17 cellular contexts compared by ENCODE assay signal in the genomic region with DNA sequence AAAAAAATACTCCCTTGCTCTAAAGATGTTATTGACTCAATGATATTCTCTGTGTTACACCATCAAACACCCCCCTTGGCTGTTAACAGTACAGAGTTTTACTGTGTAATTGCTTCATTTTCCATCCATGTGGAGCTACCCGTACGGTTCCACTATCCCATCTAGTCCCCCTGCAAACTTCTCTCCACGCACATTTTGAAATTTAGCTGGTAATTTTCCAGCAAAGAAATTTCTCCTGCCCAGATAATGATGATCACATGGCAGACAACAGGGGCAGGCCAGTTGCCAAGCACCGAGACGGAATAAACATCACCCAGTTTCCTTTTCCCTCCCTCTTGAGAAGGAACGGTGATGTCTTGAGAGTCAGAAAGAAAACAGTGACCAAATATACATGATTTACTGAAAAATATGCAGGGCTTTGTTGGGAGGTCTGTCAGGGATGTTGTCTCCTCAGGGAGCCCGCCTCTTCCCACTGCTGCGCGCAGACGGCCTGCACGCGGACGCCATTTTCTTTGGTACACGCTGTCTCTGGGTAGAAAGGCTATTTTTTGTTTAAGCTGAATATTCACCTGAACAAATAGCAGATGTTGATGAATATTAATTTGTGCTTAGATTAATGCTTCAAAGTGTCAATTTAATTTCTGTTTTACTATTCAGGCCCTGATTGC.
DNase-seq lines count a peak whose midpoint lies in the region; ATAC-seq, FAIRE-seq and TF ChIP-seq lines count a peak whose summit lies in the region.
"Had no signal": no experiment of that assay in that cellular context is flagged by ENCODE, and none has a peak within 500 bp of the region (broad histone marks: within the 10 kb centered on the region; RNA-seq: fewer than 3 reads in every experiment).

No MANE protein-coding gene starts in this region.

- H3K9ac ChIP-seq in mesenchymal stem cell (ENCODE audit: low read length) (peak overlapping the region; percentile 87), HepG2 (ENCODE audit: insufficient read depth, low read depth, low read length) (no peak overlapping the region)
- H3K9ac ChIP-seq: KMS-11 had no signal

- no peak overlapping the region for H2BK12ac ChIP-seq in mesenchymal stem cell (ENCODE audit: low read length in 2 of 2)

- H3K18ac ChIP-seq in mesenchymal stem cell (ENCODE audit: low read depth in 1 of 2, low read length in 2 of 2), result no peak overlapping the region

- H3K79me2 ChIP-seq in HepG2 (ENCODE audit: insufficient read depth, low read length), result no peaks in the 10 kb centered on the region

- H3K23ac ChIP-seq in mesenchymal stem cell (ENCODE audit: low read length in 2 of 2), result no peak overlapping the region

- H4K8ac ChIP-seq in mesenchymal stem cell (ENCODE audit: low read length), result no peak overlapping the region

- TF ChIP-seq CTCF in choroid plexus epithelial cell (conservative IDR thresholded peaks at IDR 0.05; ENCODE audit: low read depth, low read length) (no peak), upper lobe of right lung (IDR thresholded peaks at IDR 0.05) (no peak), D721Med (IDR thresholded peaks at IDR 0.05; ENCODE audit: insufficient read depth, missing control alignments) (no peak), HepG2 (CRISPR knock-in tag; IDR thresholded peaks at IDR 0.05) (no peak)

- no peaks in the 10 kb centered on the region for H3K4me1 ChIP-seq in mesenchymal stem cell (ENCODE audit: control insufficient read depth, insufficient read depth, low read depth, low read length)
- no peaks in the 10 kb centered on the region for H3K4me1 ChIP-seq in upper lobe of right lung
- H3K4me1 ChIP-seq in HepG2 (ENCODE audit: insufficient read depth, low read length), result peaks cover 13% of the 10 kb centered on the region; the same call in 1 of the 2 replicates
- H3K4me1 ChIP-seq: right lobe of liver had no signal

- H3K14ac ChIP-seq in mesenchymal stem cell (ENCODE audit: low read length in 2 of 2), result no peak overlapping the region

- ATAC-seq in upper lobe of right lung (no peak), HepG2 (no peak)
- ATAC-seq: naive thymus-derived CD4-positive, alpha-beta T cell; right lobe of liver had no signal

- FAIRE-seq in D721Med (lab: Jason Lieb, UNC) (no peak), HepG2 (lab: Jason Lieb, UNC) (no peak)
- FAIRE-seq: colon had no signal

- BruUV-seq in HepG2 (replicated peaks; lab: Mats Ljungman, UMichigan), result no TSS peak

- DNase-seq in DMS 273 (lab: John Stamatoyannopoulos, UW; ENCODE audit: unreplicated experiment), result peak; percentile 52
- DNase-seq in DMS 273 treated with DMSO at 0.1 percent for 48 hours (lab: John Stamatoyannopoulos, UW), result no peak
- DNase-seq in choroid plexus epithelial cell (ENCODE audit: low read depth), result peak; percentile 57
- peak; percentile 61 for DNase-seq in mesenchymal stem cell
- no peak for DNase-seq in upper lobe of right lung
- no peak for DNase-seq in D721Med (ENCODE audit: insufficient read length, low spot score)
- DNase-seq in HepG2 (ENCODE audit: low spot score), result no peak
- DNase-seq in germinal center (ENCODE audit: low spot score), result no peak
- DNase-seq: activated naive CD4-positive, alpha-beta T cell treated with anti-CD3 and anti-CD28 coated beads, Interleukin-2, amount 50 U/mL, for 16 hours; immature natural killer cell; naive thymus-derived CD4-positive, alpha-beta T cell; NCI-H146; right lobe of liver; SHP77 had no signal

- no peak overlapping the region for H2BK15ac ChIP-seq in mesenchymal stem cell (ENCODE audit: low read depth, poor library complexity, severe bottlenecking)

- no peak overlapping the region for H2AK5ac ChIP-seq in mesenchymal stem cell (ENCODE audit: low read length, severe bottlenecking)

- 90% methylated on average over 11 of the region's 14 CpGs for WGBS in mesenchymal stem cell
- WGBS in HepG2 (ENCODE audit: low lambda C conversion rate), result 63% methylated on average over 14 of the region's 14 CpGs

- in situ Hi-C loops in HepG2 (cut with HindIII; ENCODE audit: extremely low pct_ligation_motif_present, low pct_unique_long_range_greater_than_20kb), result loop anchor here (25.0 kb wide), 1 partner anchor 526 kb away; no protein-coding TSS in a partner anchor

- CTCF ChIA-PET in HepG2 (lab: Yijun Ruan, JAX; ENCODE audit: low intra/inter-chr PET ratio, low total read pairs), result no interaction called here

- TF ChIP-seq EP300 in HepG2 (IDR thresholded peaks at IDR 0.05; ENCODE audit: low read depth in 2 of 2, low read length in 2 of 2), result no peak
- TF ChIP-seq EP300 in HepG2 (CRISPR knock-in tag; IDR thresholded peaks at IDR 0.05; ENCODE audit: borderline replicate concordance), result no peak

- no peaks in the 10 kb centered on the region for H3K36me3 ChIP-seq in mesenchymal stem cell (ENCODE audit: control insufficient read depth in 1 of 2, insufficient read depth in 2 of 2, low read depth in 1 of 2, low read length in 2 of 2)
- no peaks in the 10 kb centered on the region for H3K36me3 ChIP-seq in upper lobe of right lung
- no peaks in the 10 kb centered on the region for H3K36me3 ChIP-seq in HepG2 (replicated peaks in 1 of 2; ENCODE audit: control insufficient read depth in 1 of 2, insufficient read depth in 2 of 2, low read length in 2 of 2)
- H3K36me3 ChIP-seq: right lobe of liver had no signal

- H3K27me3 ChIP-seq in mesenchymal stem cell (ENCODE audit: control insufficient read depth in 1 of 2, insufficient read depth in 1 of 2, low read length in 2 of 2) (no peaks in the 10 kb centered on the region), upper lobe of right lung (no peaks in the 10 kb centered on the region), HepG2 (ENCODE audit: control insufficient read depth in 1 of 2, insufficient read depth in 2 of 2, low read length in 2 of 2) (no peaks in the 10 kb centered on the region)
- H3K27me3 ChIP-seq: right lobe of liver had no signal

- H2AFZ ChIP-seq in mesenchymal stem cell (ENCODE audit: low read depth, low read length) (no peak overlapping the region), HepG2 (ENCODE audit: low read length) (no peak overlapping the region)

- no peak overlapping the region for H3K4ac ChIP-seq in mesenchymal stem cell (ENCODE audit: low read depth in 1 of 2, low read length in 2 of 2)

- intact Hi-C loops in upper lobe of right lung (cut with DNase I) (no loop called here), HepG2 (cut with micrococcal nuclease; ENCODE audit: unreplicated experiment) (no loop called here)

- no peaks in the 10 kb centered on the region for H4K20me1 ChIP-seq in HepG2 (ENCODE audit: insufficient read depth, low read length)

- POLR2A ChIA-PET in HepG2 (lab: Yijun Ruan, JAX), result no interaction called here

- no peak for TF ChIP-seq RAD21 in HepG2 (CRISPR knock-in tag; IDR thresholded peaks at IDR 0.05)

- no peak overlapping the region for H2BK5ac ChIP-seq in mesenchymal stem cell (ENCODE audit: low read depth, low read length, poor library complexity, severe bottlenecking)

- H3K4me2 ChIP-seq in mesenchymal stem cell (ENCODE audit: low read length, poor library complexity, severe bottlenecking), result no peak overlapping the region
- H3K4me2 ChIP-seq in HepG2 (ENCODE audit: low read depth, low read length), result no peak overlapping the region
- H3K4me2 ChIP-seq: KMS-11 had no signal

- no peak for TF ChIP-seq POLR2A in HepG2 (IDR thresholded peaks at IDR 0.05; ENCODE audit: insufficient read depth in 1 of 2, low read depth in 2 of 2, low read length in 2 of 2)

- H3K79me1 ChIP-seq in mesenchymal stem cell (replicated peaks; ENCODE audit: low read length, poor library complexity, severe bottlenecking), result no peaks in the 10 kb centered on the region

- no peak overlapping the region for H2BK120ac ChIP-seq in mesenchymal stem cell (ENCODE audit: low read depth, low read length)

- H3K4me3 ChIP-seq in choroid plexus epithelial cell (ENCODE audit: low read depth, low read length), result no peak overlapping the region
- H3K4me3 ChIP-seq in mesenchymal stem cell (ENCODE audit: insufficient read depth in 1 of 2, low read depth in 1 of 2, low read length in 2 of 2), result peak overlapping the region in 1 of 2 experiments; percentile 69
- H3K4me3 ChIP-seq in upper lobe of right lung, result no peak overlapping the region
- H3K4me3 ChIP-seq in HepG2 (replicated peaks in 1 of 3; ENCODE audit: insufficient read depth in 1 of 3, low read depth in 2 of 3, low read length in 3 of 3), result no peak overlapping the region
- H3K4me3 ChIP-seq: right lobe of liver had no signal

- no peaks in the 10 kb centered on the region for H3K9me3 ChIP-seq in mesenchymal stem cell (ENCODE audit: control insufficient read depth, low read length)
- H3K9me3 ChIP-seq in upper lobe of right lung, result no peaks in the 10 kb centered on the region
- no peaks in the 10 kb centered on the region for H3K9me3 ChIP-seq in HepG2 (ENCODE audit: low read length)
- H3K9me3 ChIP-seq: right lobe of liver had no signal

- H3K27ac ChIP-seq in mesenchymal stem cell (ENCODE audit: low read length, poor library complexity, severe bottlenecking) (no peak overlapping the region), upper lobe of right lung (peak overlapping the region; percentile 30), HepG2 (ENCODE audit: extremely low read length, insufficient read depth, low read length) (no peak overlapping the region)
- H3K27ac ChIP-seq: 22Rv1, KMS-11, right lobe of liver had no signal

- H4K91ac ChIP-seq in mesenchymal stem cell (ENCODE audit: low read length), result no peak overlapping the region

TF ChIP-seq in HepG2, 621 proteins besides CTCF, POLR2A, EP300 and RAD21 (continues in another document):
- TF ChIP-seq REPIN1 (CRISPR knock-in tag; IDR thresholded peaks at IDR 0.05; ENCODE audit: borderline replicate concordance, low read depth), result no peak
- no peak for TF ChIP-seq TARDBP (CRISPR knock-in tag; IDR thresholded peaks at IDR 0.05)
- TF ChIP-seq GTF3A (CRISPR knock-in tag; conservative IDR thresholded peaks at IDR 0.05), result no peak
- no peak for TF ChIP-seq AGO1 (IDR thresholded peaks at IDR 0.05; ENCODE audit: low read depth, low read length, poor library complexity, severe bottlenecking)
- TF ChIP-seq ZNF619 (CRISPR knock-in tag; IDR thresholded peaks at IDR 0.05), result no peak
- no peak for TF ChIP-seq HNRNPLL (IDR thresholded peaks at IDR 0.05; ENCODE audit: low read depth, low read length, poor library complexity, severe bottlenecking)
- TF ChIP-seq, protein P1, sequence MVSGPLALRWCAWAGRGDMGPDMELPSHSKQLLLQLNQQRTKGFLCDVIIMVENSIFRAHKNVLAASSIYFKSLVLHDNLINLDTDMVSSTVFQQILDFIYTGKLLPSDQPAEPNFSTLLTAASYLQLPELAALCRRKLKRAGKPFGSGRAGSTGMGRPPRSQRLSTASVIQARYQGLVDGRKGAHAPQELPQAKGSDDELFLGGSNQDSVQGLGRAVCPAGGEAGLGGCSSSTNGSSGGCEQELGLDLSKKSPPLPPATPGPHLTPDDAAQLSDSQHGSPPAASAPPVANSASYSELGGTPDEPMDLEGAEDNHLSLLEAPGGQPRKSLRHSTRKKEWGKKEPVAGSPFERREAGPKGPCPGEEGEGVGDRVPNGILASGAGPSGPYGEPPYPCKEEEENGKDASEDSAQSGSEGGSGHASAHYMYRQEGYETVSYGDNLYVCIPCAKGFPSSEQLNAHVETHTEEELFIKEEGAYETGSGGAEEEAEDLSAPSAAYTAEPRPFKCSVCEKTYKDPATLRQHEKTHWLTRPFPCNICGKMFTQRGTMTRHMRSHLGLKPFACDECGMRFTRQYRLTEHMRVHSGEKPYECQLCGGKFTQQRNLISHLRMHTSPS (CRISPR knock-in tag; IDR thresholded peaks at IDR 0.05; ENCODE audit: low read depth), result no peak

Comparison
In these comparisons a context has a peak if more than half of its experiments do, and no peak if none do; other contexts are left out.
1. DNase-seq: peak in DMS 273 (single experiment), choroid plexus epithelial cell (single experiment) and mesenchymal stem cell (single experiment); none in DMS 273 treated with DMSO at 0.1 percent for 48 hours (single experiment), upper lobe of right lung (single experiment), D721Med (single experiment), HepG2 (single experiment) and germinal center (single experiment).